Comparison of ENCODE assay signal across 23 cellular contexts in genomic region chr9:87064311-87064710, GRCh38.
DNase-seq lines count a peak whose midpoint lies in the region; ATAC-seq and TF ChIP-seq lines count a peak whose summit lies in the region.
"Had no signal": no experiment of that assay in that cellular context is flagged by ENCODE, and none has a peak within 500 bp of the region (broad histone marks: within the 10 kb centered on the region; RNA-seq: fewer than 3 reads in every experiment).

No MANE protein-coding gene starts in this region.

- H3K36me3 Mint-ChIP-seq in activated CD4-positive, alpha-beta T cell treated with anti-CD3 and anti-CD28 coated beads, Interleukin-2, amount 10 ng/mL, durations not matched to agents 7 days and 5 days (ENCODE audit: low read depth) = no peaks in the 10 kb centered on the region
- H3K36me3 Mint-ChIP-seq in activated CD8-positive, alpha-beta memory T cell treated with anti-CD3 and anti-CD28 coated beads, Interleukin-2, amount 10 ng/mL, durations not matched to agents 7 days and 5 days = no peaks in the 10 kb centered on the region

- intact Hi-C loops in ascending aorta (cut with DNase I) (loop anchor here (5.0 to 10.0 kb wide), 4 partner anchors 83 to 220 kb away; partner anchors contain the start of gene GAS1), thyroid gland (cut with DNase I) (no loop called here)

- peaks cover 2% of the 10 kb centered on the region for H3K27me3 Mint-ChIP-seq in activated CD4-positive, alpha-beta T cell treated with anti-CD3 and anti-CD28 coated beads, Interleukin-2, amount 10 ng/mL, durations not matched to agents 7 days and 5 days
- peaks cover under 1% of the 10 kb centered on the region for H3K27me3 Mint-ChIP-seq in activated CD8-positive, alpha-beta memory T cell treated with anti-CD3 and anti-CD28 coated beads, Interleukin-2, amount 10 ng/mL, durations not matched to agents 7 days and 5 days

- DNase-seq in GM23248 (no peak), ascending aorta (ENCODE audit: low spot score in 2 of 2) (no peak), osteoblast (ENCODE audit: insufficient read length, low spot score, missing footprints) (no peak), thyroid gland (peak; percentile 23 to 46), activated gamma-delta T cell treated with Interleukin-2 at 50 U/mL for 16 hours (no peak)
- no peak for DNase-seq in activated CD4-positive, alpha-beta T cell treated with anti-CD3 and anti-CD28 coated beads, Interleukin-2, amount 10 ng/mL, durations not matched to agents 7 days and 5 days
- DNase-seq in activated CD8-positive, alpha-beta memory T cell treated with anti-CD3 and anti-CD28 coated beads, Interleukin-2, amount 10 ng/mL, durations not matched to agents 7 days and 5 days = no peak
- DNase-seq: Calu3; CD8-positive, alpha-beta memory T cell; DMS153; MV-4-11; NCI-H1694 treated with DMSO at 0.1 percent for 48 hours; NCI-H2081 treated with DMSO at 0.1 percent for 48 hours; NCI-H2171 treated with DMSO at 0.1 percent for 48 hours; NCI-H446 treated with DMSO at 0.1 percent for 48 hours; NCI-H526 treated with DMSO at 0.1 percent for 48 hours; OCI-M1 had no signal

- TF ChIP-seq CTCF in ascending aorta (IDR thresholded peaks at IDR 0.05) (no peak), osteoblast (IDR thresholded peaks at IDR 0.05; ENCODE audit: extremely low read depth, low read depth, low read length) (no peak), thyroid gland (IDR thresholded peaks at IDR 0.05) (no peak)

- no peaks in the 10 kb centered on the region for H3K9me3 Mint-ChIP-seq in activated CD4-positive, alpha-beta T cell treated with anti-CD3 and anti-CD28 coated beads, Interleukin-2, amount 10 ng/mL, durations not matched to agents 7 days and 5 days
- no peaks in the 10 kb centered on the region for H3K9me3 Mint-ChIP-seq in activated CD8-positive, alpha-beta memory T cell treated with anti-CD3 and anti-CD28 coated beads, Interleukin-2, amount 10 ng/mL, durations not matched to agents 7 days and 5 days (ENCODE audit: low read depth)
- H3K9me3 Mint-ChIP-seq: CD8-positive, alpha-beta memory T cell; GM23338 had no signal

- peak overlapping the region; percentile 36; the same call in 1 of the 2 replicates for H3K4me3 ChIP-seq in GM23248
- H3K4me3 ChIP-seq in ascending aorta = no peak overlapping the region
- no peak overlapping the region for H3K4me3 ChIP-seq in osteoblast (ENCODE audit: insufficient read depth, low read length)
- H3K4me3 ChIP-seq in thyroid gland (replicated peaks in 1 of 3) = no peak overlapping the region
- H3K4me3 ChIP-seq: GM23338, SJSA1 had no signal

- 54 to 70% methylated on average over 4 of the region's 4 CpGs for WGBS in GM23248 (ENCODE audit: low coverage in 1 of 2, low lambda C conversion rate in 2 of 2, missing lambda C conversion rate in 2 of 2), 2 experiments
- 41 to 45% methylated on average over 4 of the region's 4 CpGs for WGBS in thyroid gland, 2 donors

- H3K9me2 ChIP-seq in GM23248 (ENCODE audit: insufficient read depth) = peaks cover 3% of the 10 kb centered on the region; the same call in 1 of the 2 replicates

- CTCF ChIA-PET in activated CD4-positive, alpha-beta T cell treated with anti-CD3 and anti-CD28 coated beads, Interleukin-2, amount 10 ng/mL, durations not matched to agents 7 days and 5 days (lab: Charles Lee) = no interaction called here
- CTCF ChIA-PET in activated CD8-positive, alpha-beta memory T cell treated with anti-CD3 and anti-CD28 coated beads, Interleukin-2, amount 10 ng/mL, durations not matched to agents 7 days and 5 days (lab: Charles Lee) = no interaction called here

- H3K4me2 ChIP-seq in GM23248 (ENCODE audit: unreplicated experiment) = peak overlapping the region; percentile 73
- H3K4me2 ChIP-seq in osteoblast (ENCODE audit: insufficient read depth, low read length) = peak overlapping the region; percentile 64
- H3K4me2 ChIP-seq: GM23338, KMS-11 had no signal

- H3K36me3 ChIP-seq in GM23248 (ENCODE audit: low read depth) = no peaks in the 10 kb centered on the region
- H3K36me3 ChIP-seq in ascending aorta = no peaks in the 10 kb centered on the region
- no peaks in the 10 kb centered on the region for H3K36me3 ChIP-seq in osteoblast (ENCODE audit: insufficient read depth, low read length)
- H3K36me3 ChIP-seq in thyroid gland = no peaks in the 10 kb centered on the region
- H3K36me3 ChIP-seq: SJSA1 had no signal

- H3K4me3 Mint-ChIP-seq in activated CD4-positive, alpha-beta T cell treated with anti-CD3 and anti-CD28 coated beads, Interleukin-2, amount 10 ng/mL, durations not matched to agents 7 days and 5 days = no peak overlapping the region
- H3K4me3 Mint-ChIP-seq in activated CD8-positive, alpha-beta memory T cell treated with anti-CD3 and anti-CD28 coated beads, Interleukin-2, amount 10 ng/mL, durations not matched to agents 7 days and 5 days = no peak overlapping the region
- H3K4me3 Mint-ChIP-seq: CD8-positive, alpha-beta memory T cell; GM23338 had no signal

- H3K4me1 Mint-ChIP-seq in activated CD4-positive, alpha-beta T cell treated with anti-CD3 and anti-CD28 coated beads, Interleukin-2, amount 10 ng/mL, durations not matched to agents 7 days and 5 days = no peaks in the 10 kb centered on the region
- H3K4me1 Mint-ChIP-seq in activated CD8-positive, alpha-beta memory T cell treated with anti-CD3 and anti-CD28 coated beads, Interleukin-2, amount 10 ng/mL, durations not matched to agents 7 days and 5 days = no peaks in the 10 kb centered on the region
- H3K4me1 Mint-ChIP-seq: CD8-positive, alpha-beta memory T cell; GM23338 had no signal

- H3K27ac ChIP-seq in GM23248 (peak overlapping the region; percentile 72), ascending aorta (peak overlapping the region; percentile 43 to 58), osteoblast (ENCODE audit: low read depth, low read length) (peak overlapping the region; percentile 82), thyroid gland (peak overlapping the region; percentile 35 to 79 (median 57))
- H3K27ac ChIP-seq: C4-2B, KMS-11, SJSA1 had no signal

- POLR2A ChIA-PET in activated CD4-positive, alpha-beta T cell treated with anti-CD3 and anti-CD28 coated beads, Interleukin-2, amount 10 ng/mL, durations not matched to agents 7 days and 5 days (lab: Charles Lee) = no interaction called here

- no peak overlapping the region for H3K9ac ChIP-seq in GM23248
- H3K9ac ChIP-seq: KMS-11 had no signal

- H3K27ac Mint-ChIP-seq in activated CD4-positive, alpha-beta T cell treated with anti-CD3 and anti-CD28 coated beads, Interleukin-2, amount 10 ng/mL, durations not matched to agents 7 days and 5 days = no peak overlapping the region
- no peak overlapping the region for H3K27ac Mint-ChIP-seq in activated CD8-positive, alpha-beta memory T cell treated with anti-CD3 and anti-CD28 coated beads, Interleukin-2, amount 10 ng/mL, durations not matched to agents 7 days and 5 days
- H3K27ac Mint-ChIP-seq: CD8-positive, alpha-beta memory T cell; GM23338 had no signal

- H3K79me2 ChIP-seq in GM23248 (ENCODE audit: insufficient read depth) (no peaks in the 10 kb centered on the region), osteoblast (ENCODE audit: insufficient read depth, low read length) (no peaks in the 10 kb centered on the region)

- H3K4me1 ChIP-seq in GM23248 (ENCODE audit: insufficient read depth) (peaks cover 56% of the 10 kb centered on the region), ascending aorta (peaks cover 4 to 15% of the 10 kb centered on the region in 2 donors), osteoblast (ENCODE audit: insufficient read depth, low read length) (peaks cover 25% of the 10 kb centered on the region), thyroid gland (peaks cover 18 to 30% of the 10 kb centered on the region in 2 donors)
- H3K4me1 ChIP-seq: SJSA1 had no signal

- H3K9me3 ChIP-seq in GM23248 (ENCODE audit: low read depth) (no peaks in the 10 kb centered on the region), ascending aorta (no peaks in the 10 kb centered on the region), osteoblast (ENCODE audit: low read depth, low read length) (no peaks in the 10 kb centered on the region), thyroid gland (no peaks in the 10 kb centered on the region)
- H3K9me3 ChIP-seq: SJSA1 had no signal

- no peak for TF ChIP-seq POLR2A in thyroid gland (IDR thresholded peaks at IDR 0.05)

- H3K27me3 ChIP-seq in GM23248 (replicated peaks; ENCODE audit: insufficient read depth) = no peaks in the 10 kb centered on the region
- H3K27me3 ChIP-seq in ascending aorta = no peaks in the 10 kb centered on the region
- no peaks in the 10 kb centered on the region for H3K27me3 ChIP-seq in osteoblast (ENCODE audit: insufficient read depth, low read length)
- no peaks in the 10 kb centered on the region for H3K27me3 ChIP-seq in thyroid gland
- H3K27me3 ChIP-seq: SJSA1 had no signal

- in situ Hi-C loops in GM23248 (cut with MboI) = no loop called here

- no peak for ATAC-seq in GM19395 (IDR thresholded peaks at IDR 0.05; ENCODE audit: unreplicated experiment)
- no peak for ATAC-seq in activated CD8-positive, alpha-beta memory T cell treated with anti-CD3 and anti-CD28 coated beads, Interleukin-2, amount 10 ng/mL, durations not matched to agents 7 days and 5 days
- ATAC-seq: GM23338, Right ventricle myocardium inferior had no signal

- peaks cover 57% of the 10 kb centered on the region for H3F3A ChIP-seq in GM23248 (ENCODE audit: insufficient read depth)

- H2AFZ ChIP-seq in GM23248 (no peak overlapping the region), osteoblast (ENCODE audit: low read length) (no peak overlapping the region)
- H2AFZ ChIP-seq: GM23338 had no signal

- no peaks in the 10 kb centered on the region for H4K20me1 ChIP-seq in GM23248 (ENCODE audit: insufficient read depth)
- H4K20me1 ChIP-seq in osteoblast (ENCODE audit: insufficient read depth, low read length) = no peaks in the 10 kb centered on the region

Comparison
In these comparisons a context has a peak if more than half of its experiments do, and no peak if none do; other contexts are left out.
1. DNase-seq: peak in thyroid gland (2 of 2); none in GM23248 (single experiment), ascending aorta (0 of 2), osteoblast (single experiment), activated gamma-delta T cell treated with Interleukin-2 at 50 U/mL for 16 hours (single experiment), activated CD4-positive, alpha-beta T cell treated with anti-CD3 and anti-CD28 coated beads, Interleukin-2, amount 10 ng/mL, durations not matched to agents 7 days and 5 days (single experiment) and activated CD8-positive, alpha-beta memory T cell treated with anti-CD3 and anti-CD28 coated beads, Interleukin-2, amount 10 ng/mL, durations not matched to agents 7 days and 5 days (single experiment).
2. Peak in every context shown above with its lines, with median percentiles within 50 percentile points of each other: H3K27ac ChIP-seq.